1 cellular context compared by ENCODE assay signal in genomic region chr18:32773187-32773712, GRCh38.
TF ChIP-seq lines count a peak whose summit lies in the region.

No MANE protein-coding gene starts in this region.

TF ChIP-seq in GM23338, 12 proteins besides CTCF, POLR2A, EP300 and RAD21 (continued from another document):
- TF ChIP-seq ETS1 (IDR thresholded peaks at IDR 0.05) (no peak), NANOG (IDR thresholded peaks at IDR 0.05; ENCODE audit: borderline replicate concordance) (no peak), ZNF114 (CRISPR knock-in tag; IDR thresholded peaks at IDR 0.05) (no peak), STAT1 (IDR thresholded peaks at IDR 0.05; ENCODE audit: unreplicated experiment) (no peak), POLR2AphosphoS5 (IDR thresholded peaks at IDR 0.05; ENCODE audit: low read depth) (no peak)
TF ChIP-seq in GM23338: peak in this region for 0.
